8 cellular contexts compared by ENCODE assay signal in the genomic region with DNA sequence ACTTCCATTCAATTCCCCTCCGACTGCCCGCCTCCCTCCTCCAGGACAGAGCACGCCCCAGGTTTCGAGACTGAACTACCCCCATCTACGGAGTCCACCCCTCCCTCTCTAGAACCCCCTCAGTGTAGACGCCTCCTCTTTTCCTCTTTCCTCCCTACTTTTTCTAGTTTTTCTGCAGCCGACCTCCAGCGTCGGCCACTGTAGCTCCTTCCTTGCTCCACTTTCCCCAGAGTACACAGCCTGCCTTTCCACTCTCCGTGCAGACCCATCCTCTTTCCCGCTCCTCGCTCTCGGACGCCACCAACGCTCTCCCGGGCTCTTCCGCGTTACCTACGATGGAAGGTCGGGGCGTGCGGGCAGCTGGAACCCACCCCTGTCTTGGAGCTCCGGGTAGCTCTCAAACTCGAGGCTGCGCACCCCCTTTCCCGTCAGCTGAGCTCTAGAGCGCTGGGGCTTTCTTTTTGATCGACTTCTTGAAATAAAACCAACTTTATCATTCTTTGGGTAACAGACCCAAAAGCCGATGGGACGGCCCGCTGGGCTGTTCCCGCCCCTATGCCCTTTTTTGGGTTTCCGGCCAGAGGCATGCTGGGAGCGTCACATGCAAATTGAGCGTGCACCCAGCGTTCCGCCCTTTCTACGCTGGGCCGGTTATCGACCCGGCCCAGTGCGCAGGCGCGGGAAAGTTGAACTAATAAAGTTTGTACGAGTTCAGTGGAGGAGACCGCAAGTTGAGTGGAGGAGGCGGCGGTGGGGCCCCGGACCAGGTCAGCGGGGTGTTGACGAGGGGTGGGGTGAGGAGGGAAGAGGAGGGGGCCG. TPM values are rescaled to one million over a fixed set of nuclear protein-coding genes. Genes with fewer than 3 reads are reported as not detected.
DNase-seq lines count a peak whose midpoint lies in the region; ATAC-seq and TF ChIP-seq lines count a peak whose summit lies in the region.

A gene with protein sequence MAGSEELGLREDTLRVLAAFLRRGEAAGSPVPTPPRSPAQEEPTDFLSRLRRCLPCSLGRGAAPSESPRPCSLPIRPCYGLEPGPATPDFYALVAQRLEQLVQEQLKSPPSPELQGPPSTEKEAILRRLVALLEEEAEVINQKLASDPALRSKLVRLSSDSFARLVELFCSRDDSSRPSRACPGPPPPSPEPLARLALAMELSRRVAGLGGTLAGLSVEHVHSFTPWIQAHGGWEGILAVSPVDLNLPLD (plus strand): TSS at position 633 of the 819 bp plus-strand sequence. CDS start 760 bp downstream, outside the sequence.
Gene IRF3, minus strand, starts transcription at position 557 of the 819 bp plus-strand sequence. CDS start 1,019 bp downstream, outside the sequence.

- DNase-seq in DMS114 treated with DMSO at 0.1 percent for 48 hours (lab: John Stamatoyannopoulos, UW; ENCODE audit: unreplicated experiment) (peak; percentile 78), epithelial cell of prostate (ENCODE audit: low read depth, low spot score) (peak; percentile 55), mucosa of gallbladder (ENCODE audit: low spot score) (peak; percentile 99)
- DNase-seq in activated T-cell treated with anti-CD3 and anti-CD28 coated beads, Interleukin-2, amount 50 U/mL, for 1 hour = peak; percentile 100
- DNase-seq in stimulated activated CD8-positive, alpha-beta memory T cell treated with anti-CD3 and anti-CD28 coated beads, Interleukin-4, amount 100 ng/mL, for 24 hours (ENCODE audit: low read depth) = peak; percentile 97

- no peaks in the 10 kb centered on the region for H3K9me3 Mint-ChIP-seq in IgD-negative memory B cell

- H3K4me3 Mint-ChIP-seq in IgD-negative memory B cell = peak within 1 kb of the TSS; percentile 96 to 100 (median 98)

- ATAC-seq in GM21529 (IDR thresholded peaks at IDR 0.05; ENCODE audit: unreplicated experiment) = peak; percentile 72

- peak within 1 kb of the TSS; percentile 91 to 99 (median 98) for H3K27ac Mint-ChIP-seq in IgD-negative memory B cell

- peaks cover 4% of the 10 kb centered on the region for H3K36me3 Mint-ChIP-seq in IgD-negative memory B cell

- H3K27me3 Mint-ChIP-seq in IgD-negative memory B cell = peaks cover 2% of the 10 kb centered on the region

- H3K4me1 Mint-ChIP-seq in IgD-negative memory B cell = peaks cover 17 to 19% (median 18%) of the 10 kb centered on the region in 3 donors

- peak within 1 kb of the TSS; percentile 91 for H3K27ac ChIP-seq in epithelial cell of prostate

TF ChIP-seq in PFSK-1, 5 proteins besides CTCF, POLR2A, EP300 and RAD21:
- TF ChIP-seq SIN3A (IDR thresholded peaks at IDR 0.05; ENCODE audit: borderline replicate concordance, insufficient read depth, low read length) (no peak), FOXP2 (optimal IDR thresholded peaks at IDR 0.05; ENCODE audit: borderline replicate concordance, extremely low read depth, extremely low read length, insufficient read depth) (peak; percentile 33), REST (IDR thresholded peaks at IDR 0.05; ENCODE audit: insufficient read depth in 1 of 2, low read depth in 2 of 2, low read length in 2 of 2) (no peak), POLR2AphosphoS5 (IDR thresholded peaks at IDR 0.05; ENCODE audit: low read depth, low read length) (peak; percentile 78; the same call in 1 of the 2 replicates), TAF1 (IDR thresholded peaks at IDR 0.05; ENCODE audit: borderline replicate concordance, insufficient read depth, low read length) (peak; percentile 34; the same call in 1 of the 2 replicates)

RNA-seq across cellular contexts. Expression of the first gene that starts in this region (rescaled TPM):
- 16.8 TPM for polyA plus RNA-seq in IgD-negative memory B cell
- 68.9 TPM for polyA plus RNA-seq in PFSK-1 (2012; ENCODE audit: insufficient read length, low read depth)
- 18.9 TPM for total RNA-seq in mucosa of gallbladder

RNA-seq across cellular contexts. Expression of gene IRF3, which starts in this region (rescaled TPM):
- 66.0 TPM for polyA plus RNA-seq in IgD-negative memory B cell
- polyA plus RNA-seq in PFSK-1 (2012; ENCODE audit: insufficient read length, low read depth) = 97.1 TPM
- total RNA-seq in mucosa of gallbladder = 174 TPM

Comparison
In these comparisons a context has a peak if more than half of its experiments do, and no peak if none do; other contexts are left out.
1. Peak in every context shown above with its lines: DNase-seq, ATAC-seq and H3K27ac ChIP-seq.